1 cellular context compared by ENCODE assay signal in the genomic region with DNA sequence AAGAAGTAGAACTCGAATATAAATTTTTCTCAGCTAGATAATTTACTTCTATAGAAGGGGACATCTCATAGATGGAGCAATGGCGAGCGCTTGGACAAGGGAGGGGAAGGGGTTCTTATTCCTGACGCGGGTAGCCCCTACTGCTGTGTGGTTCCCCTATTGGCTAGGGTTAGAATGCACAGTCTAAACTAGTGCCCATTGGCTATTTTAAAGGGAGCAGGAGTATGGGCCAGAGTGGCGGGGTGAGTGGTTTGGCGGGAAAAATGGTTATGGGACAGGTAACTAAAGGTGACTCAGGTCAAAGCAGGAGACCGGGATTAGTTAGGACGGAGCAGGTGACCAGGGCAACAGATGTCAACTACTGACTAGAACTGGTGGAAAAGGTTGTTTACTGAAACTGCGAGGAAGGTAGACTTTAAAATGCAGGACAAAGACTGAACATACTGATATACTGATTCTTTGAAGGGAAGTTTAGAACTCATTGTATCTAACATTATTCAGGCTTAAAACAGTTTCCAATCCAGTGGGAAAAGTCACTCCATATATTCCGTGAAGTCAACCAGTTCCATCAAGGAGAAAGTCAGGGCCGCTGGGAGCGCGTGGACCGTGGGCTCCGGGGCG.
A peak's percentile ranks its signal among the peaks of the same experiment; 100 is the strongest.
TF ChIP-seq lines count a peak whose summit lies in the region.

No MANE protein-coding gene starts in this region.

TF ChIP-seq in K562, 482 proteins besides CTCF, POLR2A, EP300 and RAD21 (continued from another document and continues in another):
- TF ChIP-seq ZBTB33 (CRISPR knock-in tag; IDR thresholded peaks at IDR 0.05), result peak; percentile 94
- no peak for TF ChIP-seq CREB3L1 (IDR thresholded peaks at IDR 0.05; ENCODE audit: borderline replicate concordance, low read depth)
- no peak for TF ChIP-seq PHF21A (IDR thresholded peaks at IDR 0.05; ENCODE audit: borderline replicate concordance, low read depth)
- TF ChIP-seq IFI16 (CRISPR knock-in tag; IDR thresholded peaks at IDR 0.05), result no peak
- no peak for TF ChIP-seq RUNX1 (IDR thresholded peaks at IDR 0.05; ENCODE audit: low read depth)
- 0 out of 2 replicates have a peak, but pooled peaks have one; percentile 5 for TF ChIP-seq TCF3 (CRISPR knock-in tag; IDR thresholded peaks at IDR 0.05)
- TF ChIP-seq ZNF253 (CRISPR knock-in tag; conservative IDR thresholded peaks at IDR 0.05), result no peak
- peak; percentile 98 for TF ChIP-seq FOXM1 (IDR thresholded peaks at IDR 0.05; ENCODE audit: low read depth)
- peak; percentile 16; the same call in 1 of the 2 replicates for TF ChIP-seq FOXM1 (CRISPR knock-in tag; IDR thresholded peaks at IDR 0.05; ENCODE audit: low read depth)
- no peak for TF ChIP-seq ZNF77 (CRISPR knock-in tag; IDR thresholded peaks at IDR 0.05)
- no peak for TF ChIP-seq ZNF644 (tag; IDR thresholded peaks at IDR 0.05; ENCODE audit: low read depth)
- TF ChIP-seq, protein P1, sequence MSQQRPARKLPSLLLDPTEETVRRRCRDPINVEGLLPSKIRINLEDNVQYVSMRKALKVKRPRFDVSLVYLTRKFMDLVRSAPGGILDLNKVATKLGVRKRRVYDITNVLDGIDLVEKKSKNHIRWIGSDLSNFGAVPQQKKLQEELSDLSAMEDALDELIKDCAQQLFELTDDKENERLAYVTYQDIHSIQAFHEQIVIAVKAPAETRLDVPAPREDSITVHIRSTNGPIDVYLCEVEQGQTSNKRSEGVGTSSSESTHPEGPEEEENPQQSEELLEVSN (IDR thresholded peaks at IDR 0.05; ENCODE audit: borderline replicate concordance in 1 of 2, extremely low read depth in 1 of 2, insufficient read depth in 1 of 2, insufficient read length in 1 of 2, low read depth in 1 of 2, low read length in 1 of 2, poor library complexity in 1 of 2, severe bottlenecking in 1 of 2), result peak in 1 of 2 experiments; percentile 61
- TF ChIP-seq PRPF4 (IDR thresholded peaks at IDR 0.05; ENCODE audit: insufficient read depth, low read depth, low read length, poor library complexity, severe bottlenecking), result no peak
- TF ChIP-seq ZNF146 (CRISPR knock-in tag; IDR thresholded peaks at IDR 0.05; ENCODE audit: unreplicated experiment), result no peak
- no peak for TF ChIP-seq ZNF695 (CRISPR knock-in tag; IDR thresholded peaks at IDR 0.05)
- no peak for TF ChIP-seq STAT5B (CRISPR knock-in tag; IDR thresholded peaks at IDR 0.05)
- peak; percentile 93 for TF ChIP-seq MYBL2 (IDR thresholded peaks at IDR 0.05; ENCODE audit: low read depth)
- no peak for TF ChIP-seq MYBL2 (CRISPR knock-in tag; IDR thresholded peaks at IDR 0.05; ENCODE audit: borderline replicate concordance)
- peak; percentile 30; the same call in 1 of the 2 replicates for TF ChIP-seq ZZZ3 (IDR thresholded peaks at IDR 0.05)
- TF ChIP-seq L3MBTL2 (IDR thresholded peaks at IDR 0.05), result 0 out of 2 replicates have a peak, but pooled peaks have one; percentile 60
- no peak for TF ChIP-seq PTBP1 (IDR thresholded peaks at IDR 0.05; ENCODE audit: low read depth, low read length)
- no peak for TF ChIP-seq TSC22D4 (tag; IDR thresholded peaks at IDR 0.05)
- TF ChIP-seq BHLHE40 (IDR thresholded peaks at IDR 0.05; ENCODE audit: low read length), result no peak
- no peak for TF ChIP-seq ZNF778 (CRISPR knock-in tag; IDR thresholded peaks at IDR 0.05)
- peak; percentile 93 for TF ChIP-seq THRAP3 (IDR thresholded peaks at IDR 0.05; ENCODE audit: borderline replicate concordance)
- no peak for TF ChIP-seq ZHX1 (conservative IDR thresholded peaks at IDR 0.05; ENCODE audit: low read length)
- TF ChIP-seq, protein P2, sequence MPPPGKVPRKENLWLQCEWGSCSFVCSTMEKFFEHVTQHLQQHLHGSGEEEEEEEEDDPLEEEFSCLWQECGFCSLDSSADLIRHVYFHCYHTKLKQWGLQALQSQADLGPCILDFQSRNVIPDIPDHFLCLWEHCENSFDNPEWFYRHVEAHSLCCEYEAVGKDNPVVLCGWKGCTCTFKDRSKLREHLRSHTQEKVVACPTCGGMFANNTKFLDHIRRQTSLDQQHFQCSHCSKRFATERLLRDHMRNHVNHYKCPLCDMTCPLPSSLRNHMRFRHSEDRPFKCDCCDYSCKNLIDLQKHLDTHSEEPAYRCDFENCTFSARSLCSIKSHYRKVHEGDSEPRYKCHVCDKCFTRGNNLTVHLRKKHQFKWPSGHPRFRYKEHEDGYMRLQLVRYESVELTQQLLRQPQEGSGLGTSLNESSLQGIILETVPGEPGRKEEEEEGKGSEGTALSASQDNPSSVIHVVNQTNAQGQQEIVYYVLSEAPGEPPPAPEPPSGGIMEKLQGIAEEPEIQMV (tag; conservative IDR thresholded peaks at IDR 0.05; ENCODE audit: low read depth), result no peak
- TF ChIP-seq FUS (optimal IDR thresholded peaks at IDR 0.05; ENCODE audit: low read depth, low read length), result no peak
- no peak for TF ChIP-seq MTA3 (IDR thresholded peaks at IDR 0.05; ENCODE audit: borderline replicate concordance)
- TF ChIP-seq, protein P3, sequence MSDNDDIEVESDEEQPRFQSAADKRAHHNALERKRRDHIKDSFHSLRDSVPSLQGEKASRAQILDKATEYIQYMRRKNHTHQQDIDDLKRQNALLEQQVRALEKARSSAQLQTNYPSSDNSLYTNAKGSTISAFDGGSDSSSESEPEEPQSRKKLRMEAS (CRISPR knock-in tag; IDR thresholded peaks at IDR 0.05), result no peak
- no peak for TF ChIP-seq SMAD3 (CRISPR knock-in tag; conservative IDR thresholded peaks at IDR 0.05)
- no peak for TF ChIP-seq GTF2E2 (tag; IDR thresholded peaks at IDR 0.05)
- TF ChIP-seq CHD4 (IDR thresholded peaks at IDR 0.05; ENCODE audit: insufficient read depth, insufficient replicate concordance, low read depth, low read length, poor library complexity, severe bottlenecking), result no peak
- TF ChIP-seq ZNF395 (CRISPR knock-in tag; IDR thresholded peaks at IDR 0.05), result no peak
- no peak for TF ChIP-seq ZNF316 (IDR thresholded peaks at IDR 0.05)
- TF ChIP-seq GABPA (tag; conservative IDR thresholded peaks at IDR 0.05; ENCODE audit: low read depth), result no peak
- no peak for TF ChIP-seq ZNF436 (CRISPR knock-in tag; IDR thresholded peaks at IDR 0.05)
- 0 out of 2 replicates have a peak, but pooled peaks have one; percentile 2 for TF ChIP-seq SLC30A9 (CRISPR knock-in tag; IDR thresholded peaks at IDR 0.05)
- TF ChIP-seq SNIP1 (IDR thresholded peaks at IDR 0.05; ENCODE audit: low read depth), result no peak
- TF ChIP-seq ZNF217 (CRISPR knock-in tag; IDR thresholded peaks at IDR 0.05), result no peak
- no peak for TF ChIP-seq SREBF1 (IDR thresholded peaks at IDR 0.05; ENCODE audit: borderline replicate concordance, low read depth, low read length)
- TF ChIP-seq STAT5A (IDR thresholded peaks at IDR 0.05; ENCODE audit: borderline replicate concordance, low read length), result no peak
- no peak for TF ChIP-seq ARHGAP35 (IDR thresholded peaks at IDR 0.05; ENCODE audit: partially characterized antibody)
- no peak for TF ChIP-seq ETS2 (tag; IDR thresholded peaks at IDR 0.05; ENCODE audit: borderline replicate concordance, poor library complexity, severe bottlenecking)
- TF ChIP-seq ZNF24 (IDR thresholded peaks at IDR 0.05), result no peak
- TF ChIP-seq PHF8 (IDR thresholded peaks at IDR 0.05; ENCODE audit: borderline replicate concordance, low read length), result no peak
- TF ChIP-seq, protein P4, sequence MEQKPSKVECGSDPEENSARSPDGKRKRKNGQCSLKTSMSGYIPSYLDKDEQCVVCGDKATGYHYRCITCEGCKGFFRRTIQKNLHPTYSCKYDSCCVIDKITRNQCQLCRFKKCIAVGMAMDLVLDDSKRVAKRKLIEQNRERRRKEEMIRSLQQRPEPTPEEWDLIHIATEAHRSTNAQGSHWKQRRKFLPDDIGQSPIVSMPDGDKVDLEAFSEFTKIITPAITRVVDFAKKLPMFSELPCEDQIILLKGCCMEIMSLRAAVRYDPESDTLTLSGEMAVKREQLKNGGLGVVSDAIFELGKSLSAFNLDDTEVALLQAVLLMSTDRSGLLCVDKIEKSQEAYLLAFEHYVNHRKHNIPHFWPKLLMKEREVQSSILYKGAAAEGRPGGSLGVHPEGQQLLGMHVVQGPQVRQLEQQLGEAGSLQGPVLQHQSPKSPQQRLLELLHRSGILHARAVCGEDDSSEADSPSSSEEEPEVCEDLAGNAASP (IDR thresholded peaks at IDR 0.05), result no peak
- TF ChIP-seq, protein P5, sequence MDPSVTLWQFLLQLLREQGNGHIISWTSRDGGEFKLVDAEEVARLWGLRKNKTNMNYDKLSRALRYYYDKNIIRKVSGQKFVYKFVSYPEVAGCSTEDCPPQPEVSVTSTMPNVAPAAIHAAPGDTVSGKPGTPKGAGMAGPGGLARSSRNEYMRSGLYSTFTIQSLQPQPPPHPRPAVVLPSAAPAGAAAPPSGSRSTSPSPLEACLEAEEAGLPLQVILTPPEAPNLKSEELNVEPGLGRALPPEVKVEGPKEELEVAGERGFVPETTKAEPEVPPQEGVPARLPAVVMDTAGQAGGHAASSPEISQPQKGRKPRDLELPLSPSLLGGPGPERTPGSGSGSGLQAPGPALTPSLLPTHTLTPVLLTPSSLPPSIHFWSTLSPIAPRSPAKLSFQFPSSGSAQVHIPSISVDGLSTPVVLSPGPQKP (CRISPR knock-in tag; IDR thresholded peaks at IDR 0.05), result no peak
- TF ChIP-seq PTRF (tag; IDR thresholded peaks at IDR 0.05), result no peak
- TF ChIP-seq, protein P6, sequence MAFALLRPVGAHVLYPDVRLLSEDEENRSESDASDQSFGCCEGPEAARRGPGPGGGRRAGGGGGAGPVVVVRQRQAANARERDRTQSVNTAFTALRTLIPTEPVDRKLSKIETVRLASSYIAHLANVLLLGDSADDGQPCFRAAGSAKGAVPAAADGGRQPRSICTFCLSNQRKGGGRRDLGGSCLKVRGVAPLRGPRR (CRISPR knock-in tag; IDR thresholded peaks at IDR 0.05), result no peak
- TF ChIP-seq TRIM24 (IDR thresholded peaks at IDR 0.05), result 0 out of 4 replicates have a peak, but pooled peaks of 1 of the 2 experiments have one; percentile 37
- peak; percentile 86 for TF ChIP-seq HMBOX1 (IDR thresholded peaks at IDR 0.05)
- TF ChIP-seq GATA2 (CRISPR knock-in tag; IDR thresholded peaks at IDR 0.05), result no peak
- no peak for TF ChIP-seq SNAPC5 (CRISPR knock-in tag; IDR thresholded peaks at IDR 0.05)
- TF ChIP-seq ZNF184 (CRISPR knock-in tag; IDR thresholded peaks at IDR 0.05), result no peak
- TF ChIP-seq ZNF551 (CRISPR knock-in tag; IDR thresholded peaks at IDR 0.05), result no peak
